13 cellular contexts compared by ENCODE assay signal in genomic region chr4:102104278-102104677, GRCh38.
DNase-seq lines count a peak whose midpoint lies in the region; ATAC-seq and TF ChIP-seq lines count a peak whose summit lies in the region.
"Had no signal": no experiment of that assay in that cellular context is flagged by ENCODE, and none has a peak within 500 bp of the region (broad histone marks: within the 10 kb centered on the region; RNA-seq: fewer than 3 reads in every experiment).

No MANE protein-coding gene starts in this region.

- no peak for TF ChIP-seq CTCF in GM10266 (IDR thresholded peaks at IDR 0.05; ENCODE audit: control insufficient read depth, insufficient read depth, low read depth, missing control alignments)

- intact Hi-C loops in sciatic nerve (cut with DNase I), result no loop called here

- no peak for ATAC-seq in GM19395 (IDR thresholded peaks at IDR 0.05; ENCODE audit: unreplicated experiment)
- no peak for ATAC-seq in sciatic nerve

- DNase-seq in NCI-H226 (peak; percentile 40), astrocyte of the hippocampus (ENCODE audit: low read depth, low spot score) (peak; percentile 39), kidney glomerular epithelial cell (lab: John Stamatoyannopoulos, UW) (peak; percentile 29), myocyte (ENCODE audit: low read depth) (peak; percentile 20), LoVo (ENCODE audit: low spot score) (no peak), GM10266 (ENCODE audit: extremely low spot score) (no peak), sciatic nerve (ENCODE audit: low spot score) (no peak)
- DNase-seq: ACHN; CD4-positive, CD25-positive, alpha-beta regulatory T cell; DMS53; GOT3; H9 had no signal

Comparison
In these comparisons a context has a peak if more than half of its experiments do, and no peak if none do; other contexts are left out.
1. DNase-seq: peak in NCI-H226 (single experiment), astrocyte of the hippocampus (single experiment), kidney glomerular epithelial cell (single experiment) and myocyte (single experiment); none in LoVo (single experiment), GM10266 (single experiment) and sciatic nerve (single experiment).